In genomic region chr6:33298773-33299236, GRCh38 we compare ENCODE assay signal across 1 cellular context.
TF ChIP-seq lines count a peak whose summit lies in the region.

Gene RGL2 (minus strand): TSS chr6:33298942. CDS start chr6:33298610, 332 bp downstream.

TF ChIP-seq in K562, 482 proteins besides CTCF, POLR2A, EP300 and RAD21 (continued from another document and continues in another):
- TF ChIP-seq CUX1 (CRISPR knock-in tag; IDR thresholded peaks at IDR 0.05): no peak
- no peak for TF ChIP-seq BRCA1 (IDR thresholded peaks at IDR 0.05)
- no peak for TF ChIP-seq BRCA1 (CRISPR knock-in tag; IDR thresholded peaks at IDR 0.05)
- TF ChIP-seq PREB (CRISPR knock-in tag; IDR thresholded peaks at IDR 0.05): no peak
- 0 out of 2 replicates have a peak, but pooled peaks have one; percentile 56 for TF ChIP-seq HINFP (tag; conservative IDR thresholded peaks at IDR 0.05; ENCODE audit: low read depth)
- peak; percentile 53; the same call in 1 of the 2 replicates for TF ChIP-seq STAT6 (CRISPR knock-in tag; IDR thresholded peaks at IDR 0.05)
- no peak for TF ChIP-seq SREBF2 (CRISPR knock-in tag; IDR thresholded peaks at IDR 0.05)
- no peak for TF ChIP-seq KAT2B (IDR thresholded peaks at IDR 0.05; ENCODE audit: low read depth, low read length)
- no peak for TF ChIP-seq ZBTB40 (IDR thresholded peaks at IDR 0.05)
- no peak for TF ChIP-seq ZBTB40 (CRISPR knock-in tag; IDR thresholded peaks at IDR 0.05)
- TF ChIP-seq GMEB1 (CRISPR knock-in tag; IDR thresholded peaks at IDR 0.05): 0 out of 2 replicates have a peak, but pooled peaks have one; percentile 37
- 0 out of 2 replicates have a peak, but pooled peaks have one; percentile 22 for TF ChIP-seq SNIP1 (IDR thresholded peaks at IDR 0.05; ENCODE audit: low read depth)
- no peak for TF ChIP-seq NCOA4 (IDR thresholded peaks at IDR 0.05; ENCODE audit: partially characterized antibody)
- no peak for TF ChIP-seq CTBP1 (IDR thresholded peaks at IDR 0.05; ENCODE audit: borderline replicate concordance)
- TF ChIP-seq CHAMP1 (IDR thresholded peaks at IDR 0.05): no peak
- TF ChIP-seq ZNF431 (CRISPR knock-in tag; IDR thresholded peaks at IDR 0.05): no peak
- no peak for TF ChIP-seq MXD1 (CRISPR knock-in tag; IDR thresholded peaks at IDR 0.05; ENCODE audit: borderline replicate concordance, poor library complexity, severe bottlenecking)
- no peak for TF ChIP-seq PPARD (CRISPR knock-in tag; IDR thresholded peaks at IDR 0.05)
- peak; percentile 37; the same call in 1 of the 2 replicates for TF ChIP-seq CGGBP1 (CRISPR knock-in tag; IDR thresholded peaks at IDR 0.05)
- TF ChIP-seq GATAD2A (IDR thresholded peaks at IDR 0.05): no peak
- TF ChIP-seq KLF10 (CRISPR knock-in tag; IDR thresholded peaks at IDR 0.05): no peak
- TF ChIP-seq FOXA3 (CRISPR knock-in tag; conservative IDR thresholded peaks at IDR 0.05 in 1 of 2, IDR thresholded peaks at IDR 0.05 in 1 of 2): no peak
- TF ChIP-seq NBN (IDR thresholded peaks at IDR 0.05; ENCODE audit: low read depth): no peak
- no peak for TF ChIP-seq ZNF644 (tag; IDR thresholded peaks at IDR 0.05; ENCODE audit: low read depth)
- TF ChIP-seq NR2C1 (IDR thresholded peaks at IDR 0.05): no peak
- no peak for TF ChIP-seq NR2C1 (tag; IDR thresholded peaks at IDR 0.05)
- TF ChIP-seq ZNF79 (CRISPR knock-in tag; IDR thresholded peaks at IDR 0.05; ENCODE audit: low read depth): no peak
- TF ChIP-seq ERF (CRISPR knock-in tag; IDR thresholded peaks at IDR 0.05): peak; percentile 92
- no peak for TF ChIP-seq MEF2A (IDR thresholded peaks at IDR 0.05; ENCODE audit: control insufficient read depth, low read depth, low read length)
